8 cellular contexts compared by ENCODE assay signal in the genomic region with DNA sequence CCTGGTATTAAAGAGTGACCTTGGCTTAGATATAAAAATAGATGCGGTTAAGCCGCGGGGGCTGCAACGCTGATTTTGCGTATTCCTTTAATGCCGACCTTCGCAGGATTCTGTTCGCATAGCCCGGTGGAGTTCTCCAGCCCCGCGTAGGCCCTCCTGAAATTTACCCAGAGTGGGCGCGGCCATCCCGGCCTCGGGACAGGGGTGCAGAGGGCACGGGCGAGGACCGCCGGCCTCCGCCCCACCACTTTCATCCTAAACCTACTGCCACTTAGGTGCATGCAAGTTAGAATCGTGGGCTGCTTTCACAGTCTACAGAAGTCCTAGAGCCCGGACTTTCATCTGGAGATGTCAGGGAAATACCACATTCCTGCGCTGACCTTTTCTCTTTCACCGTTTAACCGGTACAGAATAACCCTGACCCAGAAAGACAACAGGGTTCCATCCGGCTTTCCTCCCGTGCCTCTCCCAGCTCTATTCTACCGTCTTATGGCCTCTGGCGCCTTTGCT. TPM values are rescaled to one million over a fixed set of nuclear protein-coding genes. Genes with fewer than 3 reads are reported as not detected.
DNase-seq lines count a peak whose midpoint lies in the region; ATAC-seq, FAIRE-seq and TF ChIP-seq lines count a peak whose summit lies in the region.

No MANE protein-coding gene starts in this region.

- no peak for TF ChIP-seq RAD21 in HepG2 (CRISPR knock-in tag; IDR thresholded peaks at IDR 0.05)

- H3K27me3 ChIP-seq in DND-41 (ENCODE audit: insufficient read depth, low read length, poor library complexity) (no peaks in the 10 kb centered on the region), HL-60 (ENCODE audit: insufficient read depth, poor library complexity, severe bottlenecking) (peaks cover 4% of the 10 kb centered on the region), HepG2 (ENCODE audit: control insufficient read depth in 1 of 2, insufficient read depth in 2 of 2, low read length in 2 of 2) (no peaks in the 10 kb centered on the region; a peak in 1 of 5 replicates), thymus (ENCODE audit: control insufficient read depth, insufficient read depth) (peaks cover 6% of the 10 kb centered on the region)

- TF ChIP-seq CTCF in DND-41 (IDR thresholded peaks at IDR 0.05; ENCODE audit: borderline replicate concordance, extremely low read depth, low read length, poor library complexity, severe bottlenecking) (no peak), HL-60 (IDR thresholded peaks at IDR 0.05; ENCODE audit: insufficient read depth, low read length) (no peak), MCF 10A (IDR thresholded peaks at IDR 0.05; ENCODE audit: unreplicated experiment) (no peak), HepG2 (CRISPR knock-in tag; IDR thresholded peaks at IDR 0.05) (no peak)

- H3K4me3 Mint-ChIP-seq in MCF 10A (ENCODE audit: unreplicated experiment): peak overlapping the region; percentile 65

- H3K4me1 Mint-ChIP-seq in MCF 10A (ENCODE audit: insufficient read depth, unreplicated experiment): peaks cover 23% of the 10 kb centered on the region

- WGBS in HepG2 (ENCODE audit: low lambda C conversion rate): 0% methylated on average over 14 of the region's 29 CpGs
- WGBS in thymus: 22% methylated on average over 29 of the region's 29 CpGs

- H3K4me3 ChIP-seq in DND-41 (ENCODE audit: low read depth in 1 of 2, low read length in 2 of 2) (peak overlapping the region; percentile 56 to 82; a peak in 3 of 4 replicates), HL-60 (replicated peaks; ENCODE audit: insufficient read depth, low read length) (0 out of 2 replicates have a peak overlapping the region, but pooled peaks have one; percentile 26), HepG2 (replicated peaks in 1 of 3; ENCODE audit: insufficient read depth in 1 of 3, low read depth in 2 of 3, low read length in 3 of 3) (peak overlapping the region; percentile 87 to 97 (median 95)), thymus (ENCODE audit: low read length) (peak overlapping the region; percentile 93)

- peak overlapping the region; percentile 73 for H3K9ac ChIP-seq in DND-41 (ENCODE audit: low read depth, low read length)
- H3K9ac ChIP-seq in HepG2 (ENCODE audit: insufficient read depth, low read depth, low read length): peak overlapping the region; percentile 89

- H3K4me2 ChIP-seq in DND-41 (ENCODE audit: insufficient read depth, low read length): peak overlapping the region; percentile 87
- peak overlapping the region; percentile 80 for H3K4me2 ChIP-seq in HepG2 (ENCODE audit: low read depth, low read length)

- intact Hi-C loops in MCF 10A (cut with micrococcal nuclease) (no loop called here), HepG2 (cut with micrococcal nuclease; ENCODE audit: unreplicated experiment) (loop anchor here (1.0 to 5.0 kb wide), 3 partner anchors 10 to 50 kb away; no protein-coding TSS in a partner anchor)

- H3K9me3 ChIP-seq in DND-41 (ENCODE audit: insufficient read depth, low read length, severe bottlenecking): no peaks in the 10 kb centered on the region
- H3K9me3 ChIP-seq in HepG2 (ENCODE audit: low read length): no peaks in the 10 kb centered on the region
- no peaks in the 10 kb centered on the region for H3K9me3 ChIP-seq in thymus (ENCODE audit: control insufficient read depth)

- H3K36me3 ChIP-seq in DND-41 (ENCODE audit: insufficient read depth, low read length) (no peaks in the 10 kb centered on the region), HepG2 (replicated peaks in 1 of 2; ENCODE audit: control insufficient read depth in 1 of 2, insufficient read depth in 2 of 2, low read length in 2 of 2) (no peaks in the 10 kb centered on the region), thymus (ENCODE audit: control insufficient read depth, insufficient read depth) (no peaks in the 10 kb centered on the region)

- peak; percentile 71 for FAIRE-seq in HepG2 (lab: Jason Lieb, UNC)
- FAIRE-seq in GM12891 (lab: Jason Lieb, UNC): no peak

- CTCF ChIA-PET in MCF 10A (lab: Yijun Ruan, JAX): interaction anchor here (0.6 to 1.0 kb wide), 3 partner anchors 8 to 839 kb away, joined by 3 to 6 read pairs (median 4); a partner anchor contains a TSS
- CTCF ChIA-PET in HepG2 (lab: Yijun Ruan, JAX; ENCODE audit: low intra/inter-chr PET ratio, low total read pairs): no interaction called here

- H2AFZ ChIP-seq in DND-41 (ENCODE audit: low read depth, low read length): peak overlapping the region; percentile 83
- peak overlapping the region; percentile 42 for H2AFZ ChIP-seq in HepG2 (ENCODE audit: low read length)

- no peaks in the 10 kb centered on the region for H3K36me3 Mint-ChIP-seq in MCF 10A (ENCODE audit: insufficient read depth, unreplicated experiment)

- H3K4me1 ChIP-seq in DND-41 (ENCODE audit: insufficient read depth, low read length) (peaks cover 28% of the 10 kb centered on the region), HepG2 (ENCODE audit: insufficient read depth, low read length) (peaks cover 70% of the 10 kb centered on the region), thymus (ENCODE audit: control insufficient read depth, insufficient read depth, low read length) (peaks cover 8% of the 10 kb centered on the region)

- TF ChIP-seq EP300 in HepG2 (IDR thresholded peaks at IDR 0.05; ENCODE audit: low read depth in 2 of 2, low read length in 2 of 2) (peak; percentile 51 to 88; a peak in 3 of 4 replicates), HepG2 (CRISPR knock-in tag; IDR thresholded peaks at IDR 0.05; ENCODE audit: borderline replicate concordance) (peak; percentile 76)

- BruUV-seq in MCF 10A (replicated peaks; lab: Mats Ljungman, UMichigan) (no TSS peak), HepG2 (replicated peaks; lab: Mats Ljungman, UMichigan) (no TSS peak)

- no peaks in the 10 kb centered on the region for H3K9me3 Mint-ChIP-seq in MCF 10A (ENCODE audit: unreplicated experiment)

- H4K20me1 ChIP-seq in DND-41 (ENCODE audit: insufficient read depth, low read length) (no peaks in the 10 kb centered on the region), HepG2 (ENCODE audit: insufficient read depth, low read length) (peaks cover 8% of the 10 kb centered on the region; the same call in 1 of the 2 replicates)

- peaks cover 37% of the 10 kb centered on the region for H3K79me2 ChIP-seq in DND-41 (ENCODE audit: insufficient read depth, low read length)
- H3K79me2 ChIP-seq in HepG2 (ENCODE audit: insufficient read depth, low read length): peaks cover 43% of the 10 kb centered on the region

- in situ Hi-C loops in HepG2 (cut with HindIII; ENCODE audit: extremely low pct_ligation_motif_present, low pct_unique_long_range_greater_than_20kb): loop anchor here (5.0 kb wide), 1 partner anchor 36 kb away; no protein-coding TSS in a partner anchor

- no peak for ATAC-seq in DND-41 (ENCODE audit: insufficient read depth, low read depth)
- ATAC-seq in HepG2: peak; percentile 80

- no peak overlapping the region for H3K27ac ChIP-seq in DND-41 (ENCODE audit: low read length)
- H3K27ac ChIP-seq in HL-60 (replicated peaks): no peak overlapping the region
- peak overlapping the region; percentile 96 for H3K27ac ChIP-seq in HepG2 (ENCODE audit: extremely low read length, insufficient read depth, low read length)
- H3K27ac ChIP-seq in thymus (ENCODE audit: low read depth): no peak overlapping the region

- TF ChIP-seq POLR2A in HepG2 (IDR thresholded peaks at IDR 0.05; ENCODE audit: insufficient read depth in 1 of 2, low read depth in 2 of 2, low read length in 2 of 2) (peak; percentile 56 to 64; a peak in 3 of 4 replicates), GM12891 (IDR thresholded peaks at IDR 0.05; ENCODE audit: low read depth, low read length) (no peak)

- H3K27ac Mint-ChIP-seq in MCF 10A (ENCODE audit: low read depth, unreplicated experiment): no peak overlapping the region

- no peak for DNase-seq in DND-41
- DNase-seq in HL-60 (ENCODE audit: low read depth in 1 of 2, low spot score in 1 of 2): no peak
- no peak for DNase-seq in MCF 10A (ENCODE audit: unreplicated experiment)
- DNase-seq in HepG2 (ENCODE audit: low spot score): peak; percentile 89
- no peak for DNase-seq in NCI-H2029 (lab: John Stamatoyannopoulos, UW)
- DNase-seq in GM12891 (ENCODE audit: insufficient read length, low spot score): no peak
- no peak for DNase-seq in HT-29 (ENCODE audit: low spot score)

- POLR2A ChIA-PET in MCF 10A (lab: Yijun Ruan, JAX): interaction anchor here (0.7 to 7.9 kb wide), 7 partner anchors 8 to 100 kb away, joined by 3 to 64 read pairs (median 6); a partner anchor contains a TSS
- POLR2A ChIA-PET in HepG2 (lab: Yijun Ruan, JAX): interaction anchor here (1.1 to 4.4 kb wide), 5 partner anchors 10 to 52 kb away, joined by 3 to 79 read pairs (median 6); no protein-coding TSS in a partner anchor

- no peaks in the 10 kb centered on the region for H3K27me3 Mint-ChIP-seq in MCF 10A (ENCODE audit: insufficient read depth, unreplicated experiment)

TF ChIP-seq in HepG2, 621 proteins besides CTCF, POLR2A, EP300 and RAD21 (continues in another document):
- no peak for TF ChIP-seq NR3C1 (CRISPR knock-in tag; IDR thresholded peaks at IDR 0.05)

TF ChIP-seq in GM12891, 5 proteins besides CTCF, POLR2A, EP300 and RAD21 (continues in another document):
- TF ChIP-seq TAF1 (IDR thresholded peaks at IDR 0.05; ENCODE audit: low read depth, low read length): no peak

RNA-seq across cellular contexts. Expression of a gene that starts 0.5 kb away (rescaled TPM):
- total RNA-seq in MCF 10A (2022) (13.5 and 14.3 TPM in 2 replicates), HepG2 (2016; rRNA removed; fragmentation: Illumina TruSeq; extraction: Trizol) (84.8 and 110 TPM in 2 replicates)
- total RNA-seq in HepG2 (2016; cell fraction: cytosol; rRNA removed; fragmentation: Illumina TruSeq; extraction: Trizol; ENCODE audit: low read depth): 657 and 772 TPM in 2 replicates
- total RNA-seq in HepG2 (2016; cell fraction: insoluble cytoplasmic fraction; rRNA removed; fragmentation: Illumina TruSeq; extraction: Trizol): 82.4 and 105 TPM in 2 replicates
- total RNA-seq in HepG2 (2016; cell fraction: membrane; rRNA removed; fragmentation: Illumina TruSeq; extraction: Trizol): 249 and 285 TPM in 2 replicates
- 76.1 and 83.8 TPM in 2 replicates for total RNA-seq in HepG2 (2016; cell fraction: nucleus; rRNA removed; fragmentation: Illumina TruSeq; extraction: Trizol)
- polyA plus RNA-seq in HepG2 (2011; rRNA removed) (18.8 and 21.1 TPM in 2 replicates), thymus (5.3 TPM)
- 9.6 and 15.9 TPM in 2 replicates for polyA plus RNA-seq in HepG2 (2011; cell fraction: cytosol; rRNA removed)
- 19.5 and 21.4 TPM in 2 replicates for polyA plus RNA-seq in HepG2 (2011; cell fraction: nucleus; rRNA removed)
- 23.9 and 38.1 TPM in 2 replicates for polyA plus RNA-seq in HepG2 (2012)
- polyA plus RNA-seq in HepG2 (2016; cell fraction: cytosol; fragmentation: Illumina TruSeq; extraction: Trizol; ENCODE audit: low read depth): 0.95 and 1.1 TPM in 2 replicates
- polyA plus RNA-seq in HepG2 (2016; cell fraction: insoluble cytoplasmic fraction; fragmentation: Illumina TruSeq; extraction: Trizol; ENCODE audit: low read depth): 25.7 and 29.8 TPM in 2 replicates
- polyA plus RNA-seq in HepG2 (2016; cell fraction: membrane; fragmentation: Illumina TruSeq; extraction: Trizol; ENCODE audit: low read depth): 4.1 and 4.5 TPM in 2 replicates
- polyA plus RNA-seq in HepG2 (2016; cell fraction: nucleus; fragmentation: Illumina TruSeq; extraction: Trizol; ENCODE audit: insufficient read depth, low read depth): 48.9 and 51.5 TPM in 2 replicates
- polyA minus RNA-seq in HepG2 (2011; rRNA and poly(A)+ RNA removed; ENCODE audit: low replicate concordance): 30.7 TPM in 1 of 2 replicates, not detected in the other
- polyA minus RNA-seq in HepG2 (2011; cell fraction: cytosol; rRNA and poly(A)+ RNA removed): 38.6 and 46.9 TPM in 2 replicates
- polyA minus RNA-seq in HepG2 (2011; cell fraction: nucleus; rRNA and poly(A)+ RNA removed): 108 and 113 TPM in 2 replicates
- polyA plus RNA-seq in GM12891 (2012; ENCODE audit: low read depth, missing spikeins): 5.8 TPM
- total RNA-seq in HT-29 (2014; rRNA removed; shearing (Covaris generic)): 0.23 and 0.33 TPM in 2 replicates

Comparison
In these comparisons a context has a peak if more than half of its experiments do, and no peak if none do; other contexts are left out.
1. H3K4me3 ChIP-seq: peak in every context shown above with its lines; median percentile 95 in HepG2; 93 in thymus; 69 in DND-41; 26 in HL-60.
2. RNA of a gene that starts 0.5 kb away (total RNA-seq): 76.1 to 772 TPM in HepG2 and 13.5 to 14.3 TPM in MCF 10A; 0.23 to 0.33 TPM in HT-29; every median in the first group is over 10 times any median in the second.